1 cellular context compared by ENCODE assay signal in genomic region chr2:11097038-11097720, GRCh38.
A peak's percentile ranks its signal among the peaks of the same experiment; 100 is the strongest.
TF ChIP-seq lines count a peak whose summit lies in the region.

No MANE protein-coding gene starts in this region.

TF ChIP-seq in IMR-90, 13 proteins besides CTCF, POLR2A, EP300 and RAD21:
- TF ChIP-seq NFE2L2 (IDR thresholded peaks at IDR 0.05; ENCODE audit: low read depth, low read length) (peak; percentile 84), FOS (IDR thresholded peaks at IDR 0.05; ENCODE audit: low read depth, low read length) (0 out of 2 replicates have a peak, but pooled peaks have one; percentile 21), CEBPB (IDR thresholded peaks at IDR 0.05; ENCODE audit: low read depth, low read length) (peak; percentile 32; the same call in 1 of the 2 replicates), MAFK (IDR thresholded peaks at IDR 0.05; ENCODE audit: low read depth, low read length) (peak; percentile 89), RCOR1 (IDR thresholded peaks at IDR 0.05; ENCODE audit: insufficient replicate concordance, low read length) (no peak), MXI1 (IDR thresholded peaks at IDR 0.05; ENCODE audit: borderline replicate concordance, low read depth, low read length) (no peak)
